ENCODE assay signal across 8 cellular contexts in the genomic region with DNA sequence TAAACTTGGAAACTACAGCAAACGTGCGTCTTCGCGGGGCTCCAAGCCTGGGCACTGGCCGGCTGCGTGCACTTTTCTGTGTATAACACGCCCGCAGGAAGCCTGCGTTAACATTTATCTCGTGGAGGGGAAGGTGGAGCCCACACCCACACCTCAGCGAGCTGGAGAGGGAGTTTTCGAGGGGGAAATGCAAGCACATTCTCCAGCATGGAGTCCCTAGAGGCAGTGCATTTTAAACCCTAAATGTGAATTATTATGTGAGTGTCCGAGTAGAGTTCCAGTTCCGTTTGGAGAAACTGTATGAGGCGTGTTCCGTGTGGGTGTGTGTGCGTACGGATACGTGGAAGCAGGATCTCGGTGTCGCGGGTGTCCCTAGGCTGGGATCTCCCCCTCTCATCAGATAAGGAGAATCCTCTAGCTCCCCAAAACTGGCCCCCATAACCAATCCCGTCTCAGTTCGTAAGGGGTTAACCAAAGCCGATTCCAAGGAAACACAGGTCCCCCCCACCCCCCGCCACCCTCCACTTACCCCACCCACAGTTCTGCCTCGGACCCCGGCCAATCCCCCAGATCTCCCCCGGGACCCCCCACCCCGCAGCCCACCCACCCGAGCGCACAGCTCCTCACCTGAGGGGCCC. TPM values are rescaled to one million over a fixed set of nuclear protein-coding genes. Genes with fewer than 3 reads are reported as not detected.
DNase-seq lines count a peak whose midpoint lies in the region; ATAC-seq and TF ChIP-seq lines count a peak whose summit lies in the region.

No MANE protein-coding gene starts in this region.

- intact Hi-C loops in PC-3 (cut with micrococcal nuclease) (loop anchor here (1.0 to 10.0 kb wide), 2 partner anchors 68 to 399 kb away; a partner anchor contains a TSS), heart left ventricle (cut with DNase I) (loop anchor here in 7 of 10 donors (2.0 to 10.0 kb wide), 5 partner anchors 51 to 219 kb away; no protein-coding TSS in a partner anchor)

- H4K20me1 ChIP-seq in PC-3 (ENCODE audit: low read length) = no peaks in the 10 kb centered on the region

- H3K9ac ChIP-seq in PC-3 (ENCODE audit: low read length) = peak overlapping the region; percentile 80

- no peak for TF ChIP-seq POLR2A in heart left ventricle (IDR thresholded peaks at IDR 0.05)

- no peaks in the 10 kb centered on the region for H3K9me3 ChIP-seq in PC-3 (ENCODE audit: low read length)
- no peaks in the 10 kb centered on the region for H3K9me3 ChIP-seq in heart left ventricle

- peak overlapping the region; percentile 81 for H2AFZ ChIP-seq in PC-3 (ENCODE audit: low read length)

- H3K79me2 ChIP-seq in PC-3 (ENCODE audit: low read length) = peaks cover 46% of the 10 kb centered on the region

- peak; percentile 1; the same call in 1 of the 2 replicates for ATAC-seq in PC-3
- peak in 1 of 4 donors; percentile 1 for ATAC-seq in heart left ventricle
- no peak for ATAC-seq in HG03571 (IDR thresholded peaks at IDR 0.05; ENCODE audit: unreplicated experiment)

- no peaks in the 10 kb centered on the region for H3K9me2 ChIP-seq in PC-3 (replicated peaks; ENCODE audit: low read length)

- peak overlapping the region; percentile 82 for H3K4me3 ChIP-seq in PC-3 (ENCODE audit: low read length)
- peak overlapping the region; percentile 65 to 91 (median 85) for H3K4me3 ChIP-seq in heart left ventricle
- peak overlapping the region; percentile 74 for H3K4me3 ChIP-seq in retinal pigment epithelial cell (ENCODE audit: low read length)

- H3K27me3 ChIP-seq in PC-3 (ENCODE audit: low read length) (no peaks in the 10 kb centered on the region), heart left ventricle (no peaks in the 10 kb centered on the region)

- TF ChIP-seq CTCF in GM20000 (IDR thresholded peaks at IDR 0.05; ENCODE audit: extremely low read depth, missing control alignments) (no peak), PC-3 (conservative IDR thresholded peaks at IDR 0.05; ENCODE audit: low read depth, low read length) (no peak), heart left ventricle (IDR thresholded peaks at IDR 0.05) (no peak), retinal pigment epithelial cell (conservative IDR thresholded peaks at IDR 0.05; ENCODE audit: low read depth, low read length) (no peak)

- H3K4me2 ChIP-seq in PC-3 (ENCODE audit: low read length) = peak overlapping the region; percentile 89

- DNase-seq in GM20000 (ENCODE audit: low spot score) = peak; percentile 55
- peak; percentile 23 for DNase-seq in PC-3
- DNase-seq in activated naive CD4-positive, alpha-beta T cell treated with Interleukin-2 at 50 U/mL for 16 hours = peak; percentile 69
- DNase-seq in heart left ventricle = peak in 3 of 5 donors; percentile 19 to 34 (median 24)
- DNase-seq in retinal pigment epithelial cell (ENCODE audit: low read depth) = no peak
- no peak for DNase-seq in GF-D8 (lab: John Stamatoyannopoulos, UW)
- no peak for DNase-seq in epidermal melanocyte (ENCODE audit: insufficient read length, low spot score)

- TSS peak; percentile 33 for BruUV-seq in PC-3 (replicated peaks; lab: Mats Ljungman, UMichigan)

- POLR2A ChIA-PET in PC-3 (lab: Charles Lee; ENCODE audit: unreplicated experiment) = interaction anchor here (0.6 kb wide), 3 partner anchors 111 to 358 kb away, joined by 3 to 13 read pairs (median 11); no protein-coding TSS in a partner anchor

- no peaks in the 10 kb centered on the region for H3F3A ChIP-seq in PC-3 (ENCODE audit: low read length, unreplicated experiment)

- H3K27ac ChIP-seq in PC-3 (ENCODE audit: low read length) (peak overlapping the region; percentile 66), heart left ventricle (peak overlapping the region; percentile 5 to 97 (median 92))

- H3K36me3 ChIP-seq in PC-3 (ENCODE audit: low read depth, low read length) (peaks cover 4% of the 10 kb centered on the region; the same call in 1 of the 2 replicates), heart left ventricle (no peaks in the 10 kb centered on the region)

- H3K4me1 ChIP-seq in PC-3 (ENCODE audit: insufficient read depth, low read length) (peaks cover 18% of the 10 kb centered on the region), heart left ventricle (peaks cover 0 to 31% (median 8%) of the 10 kb centered on the region in 12 donors)

- CTCF ChIA-PET in PC-3 (lab: Charles Lee) = interaction anchor here (0.6 to 0.7 kb wide), 5 partner anchors 64 to 396 kb away, joined by 4 to 11 read pairs (median 5); no protein-coding TSS in a partner anchor

- 0 to 1% (median 0%) methylated on average over 27 to 32 of the region's 32 CpGs for WGBS in heart left ventricle, 4 donors

RNA-seq across cellular contexts. Expression of a gene that starts 0.4 kb away (rescaled TPM):
- total RNA-seq in PC-3 (2014; rRNA removed) = 38.4 and 38.7 TPM in 2 replicates
- 10 to 100 TPM; 11.9 to 40.5 (median 20.8) TPM for total RNA-seq in heart left ventricle
- polyA plus RNA-seq in heart left ventricle = 1 to 10 TPM; 2.2 to 7.5 TPM

Comparison
In these comparisons a context has a peak if more than half of its experiments do, and no peak if none do; other contexts are left out.
1. DNase-seq: peak in GM20000 (single experiment), PC-3 (single experiment), activated naive CD4-positive, alpha-beta T cell treated with Interleukin-2 at 50 U/mL for 16 hours (single experiment) and heart left ventricle (3 of 5); none in retinal pigment epithelial cell (single experiment), GF-D8 (single experiment) and epidermal melanocyte (single experiment).
2. Peak in every context shown above with its lines, with median percentiles within 50 percentile points of each other: H3K4me3 ChIP-seq.